Comparison of ENCODE assay signal across 9 cellular contexts in the genomic region with DNA sequence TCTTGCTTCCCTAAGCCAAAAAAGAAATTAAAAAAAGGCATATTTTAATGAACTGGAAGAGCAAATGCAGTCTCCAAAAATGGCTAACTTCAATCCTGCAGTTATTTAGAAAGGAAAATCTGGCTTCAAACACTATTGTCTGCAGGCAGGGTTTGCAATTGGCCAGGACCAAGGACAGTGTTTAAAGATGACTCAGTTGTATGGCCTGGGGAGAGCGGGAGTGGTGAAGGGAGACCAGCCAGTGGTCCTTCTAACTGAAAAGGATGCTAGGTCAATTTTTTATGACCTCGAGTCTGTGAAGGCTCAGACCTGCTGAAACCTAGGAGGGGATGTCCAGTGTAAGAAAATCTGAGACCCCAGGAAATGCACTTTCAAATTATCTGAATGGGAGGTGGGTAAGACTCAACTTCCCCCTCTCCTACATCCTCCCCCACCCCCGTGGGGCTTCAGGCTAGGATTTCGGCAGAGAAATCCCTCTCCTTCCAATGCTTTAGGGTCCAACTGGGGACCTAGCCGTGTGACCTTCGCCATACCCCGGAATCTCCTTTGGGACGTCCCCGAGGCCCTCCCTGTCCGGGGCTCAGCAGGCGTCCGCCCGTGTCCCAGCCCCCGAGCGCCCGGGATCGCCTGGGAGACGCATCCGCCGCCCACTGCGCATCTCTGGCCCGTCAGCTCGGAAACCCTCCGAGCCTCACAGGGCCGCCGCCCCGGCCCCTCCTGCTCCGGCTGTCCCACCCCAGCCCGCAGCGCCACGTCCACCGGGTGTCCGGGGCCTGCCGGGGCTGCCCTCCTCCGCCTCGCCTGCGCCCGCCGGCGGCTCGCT. TPM values are rescaled to one million over a fixed set of nuclear protein-coding genes. Genes with fewer than 3 reads are reported as not detected.
DNase-seq lines count a peak whose midpoint lies in the region; ATAC-seq, FAIRE-seq and TF ChIP-seq lines count a peak whose summit lies in the region.
"Had no signal": no experiment of that assay in that cellular context is flagged by ENCODE, and none has a peak within 500 bp of the region (broad histone marks: within the 10 kb centered on the region; RNA-seq: fewer than 3 reads in every experiment).

No MANE protein-coding gene starts in this region.

- H3K4me1 Mint-ChIP-seq in endothelial cell (ENCODE audit: unreplicated experiment): peaks cover 5% of the 10 kb centered on the region

- H3K4me3 ChIP-seq in SK-N-MC (peak overlapping the region; percentile 52), mucosa of rectum (ENCODE audit: low read length in 2 of 2) (peak overlapping the region; percentile 68 to 76), uterus (peak overlapping the region; percentile 4 to 43)

- H3K27me3 Mint-ChIP-seq in endothelial cell (ENCODE audit: unreplicated experiment): peaks cover 7% of the 10 kb centered on the region

- no peaks in the 10 kb centered on the region for H3K36me3 Mint-ChIP-seq in endothelial cell (ENCODE audit: low read depth, unreplicated experiment)

- H3K9ac ChIP-seq in SK-N-MC (ENCODE audit: insufficient read length): no peak overlapping the region
- H3K9ac ChIP-seq in mucosa of rectum (ENCODE audit: low read depth in 1 of 2, low read length in 2 of 2): peak overlapping the region in 1 of 2 donors; percentile 56

- H3K9me3 ChIP-seq in SK-N-MC (ENCODE audit: low read depth, low read length): no peaks in the 10 kb centered on the region
- H3K9me3 ChIP-seq in mucosa of rectum (ENCODE audit: control insufficient read depth in 2 of 2, low read length in 2 of 2): no peaks in the 10 kb centered on the region
- H3K9me3 ChIP-seq in uterus: no peaks in the 10 kb centered on the region

- intact Hi-C loops in uterus (cut with DNase I; ENCODE audit: low total_unique reads): no loop called here

- H3K27ac Mint-ChIP-seq in endothelial cell (ENCODE audit: unreplicated experiment): no peak overlapping the region
- H3K27ac Mint-ChIP-seq: activated naive CD4-positive, alpha-beta T cell treated with anti-CD3 and anti-CD28 coated beads, Interleukin-2, amount 50 U/mL, for 72 hours had no signal

- FAIRE-seq in GM19239 (lab: Jason Lieb, UNC): peak; percentile 37

- TF ChIP-seq CTCF in endothelial cell (IDR thresholded peaks at IDR 0.05; ENCODE audit: unreplicated experiment) (no peak), uterus (IDR thresholded peaks at IDR 0.05) (no peak)

- no peak for TF ChIP-seq POLR2A in uterus (IDR thresholded peaks at IDR 0.05)

- H3K4me1 ChIP-seq in mucosa of rectum (ENCODE audit: control insufficient read depth in 2 of 2, insufficient read depth in 2 of 2, low read length in 2 of 2): peaks cover 3 to 8% of the 10 kb centered on the region in 2 donors
- H3K4me1 ChIP-seq in uterus: no peaks in the 10 kb centered on the region

- H3K27me3 ChIP-seq in mucosa of rectum (ENCODE audit: control insufficient read depth in 2 of 2, insufficient read depth in 2 of 2, low read length in 2 of 2): peaks cover 0 to 7% of the 10 kb centered on the region in 2 donors
- peaks cover 0 to 6% of the 10 kb centered on the region in 2 donors for H3K27me3 ChIP-seq in uterus

- H3K9me3 Mint-ChIP-seq in endothelial cell (ENCODE audit: unreplicated experiment): no peaks in the 10 kb centered on the region
- H3K9me3 Mint-ChIP-seq: activated naive CD4-positive, alpha-beta T cell treated with anti-CD3 and anti-CD28 coated beads, Interleukin-2, amount 50 U/mL, for 72 hours had no signal

- peak overlapping the region; percentile 87 for H3K4me3 Mint-ChIP-seq in endothelial cell (ENCODE audit: unreplicated experiment)

- H3K36me3 ChIP-seq in SK-N-MC (ENCODE audit: insufficient read depth, low read length): no peaks in the 10 kb centered on the region
- no peaks in the 10 kb centered on the region for H3K36me3 ChIP-seq in mucosa of rectum (ENCODE audit: control insufficient read depth in 2 of 2, insufficient read depth in 2 of 2, low read length in 2 of 2)
- H3K36me3 ChIP-seq in uterus: no peaks in the 10 kb centered on the region

- peak; percentile 62 for ATAC-seq in HG03432 (IDR thresholded peaks at IDR 0.05; ENCODE audit: unreplicated experiment)

- H3K27ac ChIP-seq in SK-N-MC (no peak overlapping the region), mucosa of rectum (ENCODE audit: low read depth in 2 of 2, low read length in 2 of 2) (no peak overlapping the region), uterus (no peak overlapping the region)

- DNase-seq in COR-L47 (lab: John Stamatoyannopoulos, UW) (peak; percentile 59), GM19239 (ENCODE audit: insufficient read length, low spot score) (peak; percentile 48), SK-N-MC (ENCODE audit: low read depth, low spot score) (no peak), endothelial cell (ENCODE audit: low spot score) (peak; percentile 23), uterus (peak in 1 of 2 donors; percentile 16), dedifferentiated amniotic fluid mesenchymal stem cell (ENCODE audit: extremely low spot score) (no peak)

RNA-seq across cellular contexts. Expression of a gene that starts 0.6 kb away (rescaled TPM):
- total RNA-seq in endothelial cell (ENCODE audit: unreplicated experiment): 0.10 TPM
- 1 to 10 TPM in 1 of 4 donors, under 1 TPM in 2, not detected in 1; under 0.01 to 1.6 (median 0.62) TPM for total RNA-seq in uterus

RNA-seq across cellular contexts. Expression of a gene that starts 45.0 kb away (rescaled TPM):
- total RNA-seq in endothelial cell (ENCODE audit: unreplicated experiment) (65.9 TPM), uterus (10 to 100 TPM; 31.2 to 88.4 (median 81.5) TPM)

Comparison
In these comparisons a context has a peak if more than half of its experiments do, and no peak if none do; other contexts are left out.
1. DNase-seq: peak in COR-L47 (single experiment), GM19239 (single experiment) and endothelial cell (single experiment); none in SK-N-MC (single experiment) and dedifferentiated amniotic fluid mesenchymal stem cell (single experiment).
2. Peak in every context shown above with its lines, with median percentiles within 50 percentile points of each other: H3K4me3 ChIP-seq.